In the genomic region with DNA sequence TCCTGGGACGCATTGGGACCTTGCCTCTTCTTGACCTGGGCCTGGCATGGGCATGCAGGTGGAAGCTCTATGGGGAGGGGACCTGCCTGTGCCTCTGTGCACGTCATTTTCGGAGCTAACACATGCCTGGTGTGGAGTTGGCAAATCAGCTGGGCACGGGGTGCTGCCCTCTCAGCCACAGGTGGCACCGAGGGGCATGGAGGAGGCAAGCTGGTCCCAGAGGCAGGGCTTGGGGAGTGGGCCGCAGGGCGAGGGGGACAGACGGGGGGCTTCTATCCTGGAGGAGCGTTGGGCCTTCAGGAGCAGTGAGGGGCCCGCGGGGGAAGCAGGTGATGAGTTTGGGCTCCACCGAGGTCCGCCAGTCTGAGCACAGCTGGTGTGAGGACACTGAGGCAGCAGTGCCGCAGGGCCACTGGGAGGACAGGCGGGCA, we compare ENCODE assay signal across 17 cellular contexts.
"Had no signal": no experiment of that assay in that cellular context is flagged by ENCODE, and none has a peak within 500 bp of the region (broad histone marks: within the 10 kb centered on the region; RNA-seq: fewer than 3 reads in every experiment).

No MANE protein-coding gene starts in this region.

- FAIRE-seq: keratinocyte had no signal

- H3K36me3 Mint-ChIP-seq: activated naive CD8-positive, alpha-beta T cell had no signal

- H3K4me3 Mint-ChIP-seq: activated naive CD8-positive, alpha-beta T cell; stimulated activated naive B cell treated with anti-CD40 and anti-IgM and Interleukin-4, amounts not matched to agents 10 μg/mL and 1 μg/mL and 100 μg/mL, for 72 hours; T-cell had no signal

- ATAC-seq: activated CD4-positive, CD25-positive, alpha-beta regulatory T cell treated with anti-CD3 and anti-CD28 coated beads, Interleukin-2, amount 50 U/mL, for 24 hours; body of pancreas; left ventricle myocardium superior; stimulated activated naive B cell treated with anti-CD40 and anti-IgM and Interleukin-4, amounts not matched to agents 10 μg/mL and 1 μg/mL and 100 μg/mL, for 72 hours; T-cell had no signal

- H3K27ac ChIP-seq: body of pancreas, coronary artery, esophagus muscularis mucosa, transverse colon had no signal

- H3K27me3 ChIP-seq: body of pancreas, esophagus muscularis mucosa, transverse colon had no signal

- H3K27me3 Mint-ChIP-seq: activated naive CD8-positive, alpha-beta T cell; stimulated activated naive B cell treated with anti-CD40 and anti-IgM and Interleukin-4, amounts not matched to agents 10 μg/mL and 1 μg/mL and 100 μg/mL, for 72 hours; T-cell had no signal

- H3K4me2 ChIP-seq: SK-N-SH had no signal

- H3K27ac Mint-ChIP-seq: activated naive CD8-positive, alpha-beta T cell; T-cell had no signal

- H3K4me1 ChIP-seq: esophagus muscularis mucosa had no signal

- H3K4me3 ChIP-seq: body of pancreas, coronary artery, esophagus muscularis mucosa, transverse colon had no signal

- H3K36me3 ChIP-seq: transverse colon had no signal

- H3K9ac ChIP-seq: SK-N-SH had no signal

- H3K9me2 ChIP-seq: SK-N-SH had no signal

- DNase-seq: activated T-cell treated with anti-CD3 and anti-CD28 coated beads for 4 hours; amniotic stem cell; caudate nucleus; hippocampal formation; left ventricle myocardium superior; SK-N-SH; stimulated activated CD4-positive, alpha-beta T cell treated with anti-CD3 and anti-CD28 coated beads, Interleukin-2, amount 100 ng/mL, for 48 hours; stimulated activated naive B cell treated with anti-CD40 and anti-IgM and Interleukin-4, amounts not matched to agents 10 μg/mL and 1 μg/mL and 100 μg/mL, for 72 hours; T-cell; T1000; transverse colon had no signal

- H3K9me3 ChIP-seq: body of pancreas, esophagus muscularis mucosa, SK-N-SH, transverse colon had no signal

- H3K9me3 Mint-ChIP-seq: stimulated activated naive B cell treated with anti-CD40 and anti-IgM and Interleukin-4, amounts not matched to agents 10 μg/mL and 1 μg/mL and 100 μg/mL, for 72 hours; T-cell had no signal
